Comparison of ENCODE assay signal across 14 cellular contexts in genomic region chr17:12492450-12492849, GRCh38.
"Had no signal": no experiment of that assay in that cellular context is flagged by ENCODE, and none has a peak within 500 bp of the region (broad histone marks: within the 10 kb centered on the region; RNA-seq: fewer than 3 reads in every experiment).

No MANE protein-coding gene starts in this region.

- H3K36me3 ChIP-seq: esophagus muscularis mucosa, gastroesophageal sphincter, heart left ventricle, transverse colon, uterus had no signal

- ATAC-seq: activated CD4-positive, alpha-beta T cell treated with anti-CD3 and anti-CD28 coated beads for 36 hours; gastroesophageal sphincter; WTC11 had no signal

- DNase-seq: activated CD4-positive, alpha-beta T cell treated with anti-CD3 and anti-CD28 coated beads for 36 hours; activated CD4-positive, alpha-beta T cell treated with anti-CD3 and anti-CD28 coated beads, Interleukin-2, amount 50 U/mL, for 48 hours; activated gamma-delta T cell; amygdala; cerebellar nuclear complex; effector CD4-positive, alpha-beta T cell; heart left ventricle; occipital lobe; retina; transverse colon; uterus had no signal

- H3K4me1 ChIP-seq: heart left ventricle, transverse colon, uterus had no signal

- H3K27me3 ChIP-seq: esophagus muscularis mucosa, gastroesophageal sphincter, transverse colon, uterus had no signal

- H3K4me3 ChIP-seq: esophagus muscularis mucosa, gastroesophageal sphincter, heart left ventricle, transverse colon, uterus had no signal

- H3K9me3 ChIP-seq: esophagus muscularis mucosa, gastroesophageal sphincter, heart left ventricle, transverse colon, uterus had no signal

- H3K27ac ChIP-seq: esophagus muscularis mucosa, gastroesophageal sphincter, heart left ventricle, transverse colon, uterus had no signal
